In the genomic region with DNA sequence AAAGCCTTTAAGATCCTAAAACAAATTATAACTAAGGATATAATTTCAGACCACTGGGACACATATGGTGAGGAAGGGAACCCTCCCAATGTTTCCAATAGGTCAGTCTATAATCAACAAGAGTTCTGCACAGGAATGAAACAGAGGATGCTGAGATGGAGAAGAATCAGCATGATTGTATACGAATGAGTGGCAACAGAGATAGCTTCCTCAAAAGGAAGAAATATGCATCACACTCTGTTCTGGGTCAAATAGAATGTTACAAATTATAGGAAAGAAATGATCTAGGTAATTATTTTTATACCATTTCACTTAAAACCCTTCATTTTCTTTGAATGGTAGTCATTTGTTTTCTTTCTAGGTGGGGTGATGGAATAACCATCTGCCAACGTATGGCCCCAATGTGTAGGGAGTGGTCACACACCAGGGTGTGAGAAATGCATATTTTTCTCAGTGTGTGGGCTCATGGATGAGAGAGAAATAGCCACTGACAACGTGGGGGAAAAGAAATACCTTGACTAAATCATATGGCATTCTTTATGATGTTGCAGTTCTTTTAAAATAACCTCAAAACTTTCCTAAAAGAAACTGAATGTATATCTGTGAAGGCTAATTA, we compare ENCODE assay signal across 26 cellular contexts.
DNase-seq lines count a peak whose midpoint lies in the region; ATAC-seq and TF ChIP-seq lines count a peak whose summit lies in the region.
"Had no signal": no experiment of that assay in that cellular context is flagged by ENCODE, and none has a peak within 500 bp of the region (broad histone marks: within the 10 kb centered on the region; RNA-seq: fewer than 3 reads in every experiment).

No MANE protein-coding gene starts in this region.

- H3K27me3 Mint-ChIP-seq in activated CD4-positive, alpha-beta T cell treated with anti-CD3 and anti-CD28 coated beads, Interleukin-2, amount 10 ng/mL, durations not matched to agents 7 days and 5 days: no peaks in the 10 kb centered on the region
- peaks cover 2% of the 10 kb centered on the region for H3K27me3 Mint-ChIP-seq in activated naive CD8-positive, alpha-beta T cell treated with anti-CD3 and anti-CD28 coated beads, Interleukin-2, amount 50 U/mL, for 24 hours
- no peaks in the 10 kb centered on the region for H3K27me3 Mint-ChIP-seq in osteocyte (ENCODE audit: unreplicated experiment)

- CTCF ChIA-PET in activated CD4-positive, alpha-beta T cell treated with anti-CD3 and anti-CD28 coated beads, Interleukin-2, amount 10 ng/mL, durations not matched to agents 7 days and 5 days (lab: Charles Lee): interaction anchor here (0.9 kb wide), 1 partner anchor 84 kb away, joined by 3 read pairs; no protein-coding TSS in a partner anchor

- no peak overlapping the region for H3K4me3 ChIP-seq in left lung
- H3K4me3 ChIP-seq: A549, HAP-1, left ventricle myocardium inferior, Peyer's patch, vagina had no signal

- no peak for DNase-seq in activated CD4-positive, alpha-beta T cell treated with anti-CD3 and anti-CD28 coated beads, Interleukin-2, amount 10 ng/mL, durations not matched to agents 7 days and 5 days
- DNase-seq in activated CD4-positive, alpha-beta T cell treated with anti-CD3 and anti-CD28 coated beads, Interleukin-2, amount 50 U/mL, for 48 hours: no peak
- DNase-seq in NCI-H2227 (lab: John Stamatoyannopoulos, UW; ENCODE audit: unreplicated experiment) (peak; percentile 40), osteocyte (ENCODE audit: extremely low spot score, unreplicated experiment) (no peak), NCI-H1105 (lab: John Stamatoyannopoulos, UW) (no peak), left lung (no peak)
- DNase-seq in activated naive CD8-positive, alpha-beta T cell treated with anti-CD3 and anti-CD28 coated beads, Interleukin-2, amount 50 U/mL, for 24 hours: no peak
- DNase-seq: activated CD4-positive, CD25-positive, alpha-beta regulatory T cell; DMS 273 treated with DMSO at 0.1 percent for 48 hours; IMR-90; left ventricle myocardium inferior; naive B cell; NCI-H187 treated with DMSO at 0.1 percent for 48 hours; NCI-H2171 treated with DMSO at 0.1 percent for 48 hours; NCI-H524 treated with DMSO at 0.1 percent for 48 hours; occipital lobe; Peyer's patch; stimulated activated CD4-positive, alpha-beta T cell treated with anti-CD3 and anti-CD28 coated beads, Interleukin-15, amount 100 ng/mL, for 24 hours; stimulated activated naive CD4-positive, alpha-beta T cell treated with Interleukin-2 at 50 U/mL for 16 hours had no signal

- H3K9me3 Mint-ChIP-seq in activated CD4-positive, alpha-beta T cell treated with anti-CD3 and anti-CD28 coated beads, Interleukin-2, amount 10 ng/mL, durations not matched to agents 7 days and 5 days: peaks cover 10% of the 10 kb centered on the region
- H3K9me3 Mint-ChIP-seq in activated naive CD8-positive, alpha-beta T cell treated with anti-CD3 and anti-CD28 coated beads, Interleukin-2, amount 50 U/mL, for 24 hours: no peaks in the 10 kb centered on the region
- no peaks in the 10 kb centered on the region for H3K9me3 Mint-ChIP-seq in osteocyte (ENCODE audit: unreplicated experiment)
- H3K9me3 Mint-ChIP-seq: CD8-positive, alpha-beta T cell; naive B cell had no signal

- no peaks in the 10 kb centered on the region for H3K36me3 ChIP-seq in left lung
- H3K36me3 ChIP-seq: HAP-1, left ventricle myocardium inferior, Peyer's patch, vagina had no signal

- H3K9me3 ChIP-seq in left lung: no peaks in the 10 kb centered on the region
- H3K9me3 ChIP-seq: A549, HAP-1, left ventricle myocardium inferior, Peyer's patch, vagina had no signal

- intact Hi-C loops in left lung (cut with DNase I): no loop called here

- POLR2A ChIA-PET in activated CD4-positive, alpha-beta T cell treated with anti-CD3 and anti-CD28 coated beads, Interleukin-2, amount 10 ng/mL, durations not matched to agents 7 days and 5 days (lab: Charles Lee): no interaction called here

- no peak for TF ChIP-seq CTCF in osteocyte (IDR thresholded peaks at IDR 0.05)
- TF ChIP-seq CTCF in left lung (IDR thresholded peaks at IDR 0.05): no peak

- no peaks in the 10 kb centered on the region for H3K27me3 ChIP-seq in left lung
- H3K27me3 ChIP-seq: Peyer's patch, vagina had no signal

- peaks cover 0 to 11% of the 10 kb centered on the region in 2 donors for H3K4me1 ChIP-seq in left lung
- H3K4me1 ChIP-seq: A549, HAP-1, left ventricle myocardium inferior, Peyer's patch, vagina had no signal

- no peak overlapping the region for H3K4me3 Mint-ChIP-seq in activated CD4-positive, alpha-beta T cell treated with anti-CD3 and anti-CD28 coated beads, Interleukin-2, amount 10 ng/mL, durations not matched to agents 7 days and 5 days
- no peak overlapping the region for H3K4me3 Mint-ChIP-seq in activated naive CD8-positive, alpha-beta T cell treated with anti-CD3 and anti-CD28 coated beads, Interleukin-2, amount 50 U/mL, for 24 hours
- no peak overlapping the region for H3K4me3 Mint-ChIP-seq in osteocyte (ENCODE audit: unreplicated experiment)
- H3K4me3 Mint-ChIP-seq: activated naive CD8-positive, alpha-beta T cell; naive B cell had no signal

- peak; percentile 43 for ATAC-seq in activated naive CD8-positive, alpha-beta T cell treated with anti-CD3 and anti-CD28 coated beads, Interleukin-2, amount 50 U/mL, for 24 hours
- ATAC-seq in HG02623 (IDR thresholded peaks at IDR 0.05; ENCODE audit: unreplicated experiment): no peak
- ATAC-seq in left lung: no peak
- ATAC-seq: A549 had no signal

- H3K4me1 Mint-ChIP-seq in activated CD4-positive, alpha-beta T cell treated with anti-CD3 and anti-CD28 coated beads, Interleukin-2, amount 10 ng/mL, durations not matched to agents 7 days and 5 days: peaks cover 53% of the 10 kb centered on the region
- H3K4me1 Mint-ChIP-seq in activated naive CD8-positive, alpha-beta T cell treated with anti-CD3 and anti-CD28 coated beads, Interleukin-2, amount 50 U/mL, for 24 hours: peaks cover 16% of the 10 kb centered on the region
- peaks cover 33% of the 10 kb centered on the region for H3K4me1 Mint-ChIP-seq in osteocyte (ENCODE audit: unreplicated experiment)
- H3K4me1 Mint-ChIP-seq: naive B cell had no signal

- H3K27ac Mint-ChIP-seq in activated CD4-positive, alpha-beta T cell treated with anti-CD3 and anti-CD28 coated beads, Interleukin-2, amount 10 ng/mL, durations not matched to agents 7 days and 5 days: peak overlapping the region; percentile 83
- peak overlapping the region; percentile 26 for H3K27ac Mint-ChIP-seq in activated naive CD8-positive, alpha-beta T cell treated with anti-CD3 and anti-CD28 coated beads, Interleukin-2, amount 50 U/mL, for 24 hours
- H3K27ac Mint-ChIP-seq in osteocyte (ENCODE audit: unreplicated experiment): peak overlapping the region; percentile 73
- H3K27ac Mint-ChIP-seq: activated naive CD8-positive, alpha-beta T cell; CD8-positive, alpha-beta T cell; naive B cell had no signal

- H3K27ac ChIP-seq in left lung: peak overlapping the region in 1 of 2 donors; percentile 91
- H3K27ac ChIP-seq: A549, epithelial cell of prostate, left ventricle myocardium inferior, Peyer's patch, vagina had no signal

- H3K36me3 Mint-ChIP-seq in activated CD4-positive, alpha-beta T cell treated with anti-CD3 and anti-CD28 coated beads, Interleukin-2, amount 10 ng/mL, durations not matched to agents 7 days and 5 days (ENCODE audit: low read depth): peaks cover 6% of the 10 kb centered on the region
- H3K36me3 Mint-ChIP-seq in activated naive CD8-positive, alpha-beta T cell treated with anti-CD3 and anti-CD28 coated beads, Interleukin-2, amount 50 U/mL, for 24 hours (ENCODE audit: low read depth): no peaks in the 10 kb centered on the region
- no peaks in the 10 kb centered on the region for H3K36me3 Mint-ChIP-seq in osteocyte (ENCODE audit: unreplicated experiment)
- H3K36me3 Mint-ChIP-seq: activated naive CD8-positive, alpha-beta T cell; CD8-positive, alpha-beta T cell; naive B cell had no signal

Comparison
In these comparisons a context has a peak if more than half of its experiments do, and no peak if none do; other contexts are left out.
1. H3K27ac Mint-ChIP-seq: peak in every context shown above with its lines; median percentile 83 in activated CD4-positive, alpha-beta T cell treated with anti-CD3 and anti-CD28 coated beads, Interleukin-2, amount 10 ng/mL, durations not matched to agents 7 days and 5 days; 73 in osteocyte; 26 in activated naive CD8-positive, alpha-beta T cell treated with anti-CD3 and anti-CD28 coated beads, Interleukin-2, amount 50 U/mL, for 24 hours.